Comparison of ENCODE assay signal across 14 cellular contexts in the genomic region with DNA sequence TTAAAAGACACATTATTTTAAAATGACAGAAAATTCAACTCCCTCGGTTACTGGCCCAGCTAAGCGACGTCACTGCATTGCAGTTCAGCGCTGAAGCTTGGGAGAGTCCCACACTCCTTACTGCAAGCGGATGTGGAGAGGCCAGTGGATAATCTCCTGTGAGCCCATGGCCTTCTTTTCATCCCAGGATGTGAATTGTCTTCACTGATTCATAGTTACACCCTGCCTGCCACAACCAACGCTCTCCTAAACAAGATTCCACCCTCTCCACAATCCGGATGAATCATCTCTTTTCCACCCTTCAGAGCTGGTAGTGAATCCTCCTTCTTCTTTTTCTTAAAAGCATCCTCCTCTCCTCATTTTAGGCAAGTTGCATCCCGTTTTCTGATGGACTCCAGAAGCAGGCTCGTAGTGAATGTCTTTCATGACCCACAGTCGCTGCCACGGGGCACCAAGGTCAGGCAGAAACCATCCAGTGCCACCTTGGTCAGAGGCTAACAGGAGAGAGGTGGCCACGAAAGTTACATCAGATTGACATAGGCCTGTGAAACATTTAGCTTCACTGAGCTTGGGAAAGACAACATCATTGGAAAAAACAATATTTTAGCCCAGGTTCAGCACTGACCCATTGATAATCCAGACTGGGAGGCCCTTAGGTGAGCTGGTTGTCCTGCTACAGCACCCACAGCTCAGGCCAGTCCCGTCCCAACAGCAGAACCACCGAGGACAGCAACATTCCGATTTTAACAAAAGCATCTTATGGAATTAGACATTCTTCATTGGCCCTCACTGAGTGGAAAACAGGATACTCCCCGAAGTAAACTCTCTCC. TPM values are rescaled to one million over a fixed set of nuclear protein-coding genes. Genes with fewer than 3 reads are reported as not detected.
A peak's percentile ranks its signal among the peaks of the same experiment; 100 is the strongest.
DNase-seq lines count a peak whose midpoint lies in the region; ATAC-seq and TF ChIP-seq lines count a peak whose summit lies in the region.
"Had no signal": no experiment of that assay in that cellular context is flagged by ENCODE, and none has a peak within 500 bp of the region (broad histone marks: within the 10 kb centered on the region; RNA-seq: fewer than 3 reads in every experiment).

No MANE protein-coding gene starts in this region.

- H3K4me3 ChIP-seq in AG10803 (ENCODE audit: low read length) = no peak overlapping the region
- no peak overlapping the region for H3K4me3 ChIP-seq in colonic mucosa
- no peak overlapping the region for H3K4me3 ChIP-seq in mucosa of descending colon
- no peak overlapping the region for H3K4me3 ChIP-seq in heart right ventricle

- H3K9ac ChIP-seq in colonic mucosa (ENCODE audit: low read depth in 2 of 2, low read length in 2 of 2) = peak overlapping the region in 1 of 2 donors; percentile 87
- H3K9ac ChIP-seq: BLaER1 treated with 17β-estradiol and CSF1 and Interleukin-3, amounts not matched to agents 10 nM and 100 nM had no signal

- H3K36me3 ChIP-seq in colonic mucosa = no peaks in the 10 kb centered on the region
- no peaks in the 10 kb centered on the region for H3K36me3 ChIP-seq in mucosa of descending colon (ENCODE audit: low read depth)
- no peaks in the 10 kb centered on the region for H3K36me3 ChIP-seq in heart right ventricle
- H3K36me3 ChIP-seq: BLaER1 treated with 17β-estradiol and CSF1 and Interleukin-3, amounts not matched to agents 10 nM and 100 nM had no signal

- TF ChIP-seq CTCF in AG10803 (conservative IDR thresholded peaks at IDR 0.05; ENCODE audit: low read length) = no peak
- no peak for TF ChIP-seq CTCF in colonic mucosa (IDR thresholded peaks at IDR 0.05)
- TF ChIP-seq CTCF in mucosa of descending colon (IDR thresholded peaks at IDR 0.05) = no peak
- TF ChIP-seq CTCF in heart right ventricle (IDR thresholded peaks at IDR 0.05) = no peak

- H3K4me1 ChIP-seq in colonic mucosa (peaks cover 5% of the 10 kb centered on the region), mucosa of descending colon (ENCODE audit: low read depth) (peaks cover 19% of the 10 kb centered on the region), heart right ventricle (peaks cover 3 to 39% (median 23%) of the 10 kb centered on the region in 9 donors)

- DNase-seq in AG10803 (ENCODE audit: low read depth) = peak; percentile 75
- peak; percentile 74 for DNase-seq in M059J (ENCODE audit: low read depth)
- DNase-seq in colonic mucosa = no peak
- DNase-seq in mucosa of descending colon = no peak
- no peak for DNase-seq in Right ventricle myocardium inferior (ENCODE audit: missing footprints)
- DNase-seq in NCI-H510A (lab: John Stamatoyannopoulos, UW) = no peak
- no peak for DNase-seq in heart right ventricle
- DNase-seq: activated CD4-positive, alpha-beta memory T cell treated with anti-CD3 and anti-CD28 coated beads for 36 hours; effector CD8-positive, alpha-beta T cell; naive B cell; NCI-H526 treated with DMSO at 0.1 percent for 48 hours; stimulated activated naive B cell treated with anti-CD40 and anti-IgM and Interleukin-4, amounts not matched to agents 10 μg/mL and 1 μg/mL and 100 μg/mL, for 72 hours had no signal

- H3K9me3 ChIP-seq in colonic mucosa (no peaks in the 10 kb centered on the region), mucosa of descending colon (no peaks in the 10 kb centered on the region), heart right ventricle (no peaks in the 10 kb centered on the region)

- peak overlapping the region; percentile 73 for H3K27ac ChIP-seq in colonic mucosa
- no peak overlapping the region for H3K27ac ChIP-seq in heart right ventricle
- H3K27ac ChIP-seq: BLaER1 treated with 17β-estradiol and CSF1 and Interleukin-3, amounts not matched to agents 10 nM and 100 nM had no signal

- intact Hi-C loops in colonic mucosa (cut with DNase I) (loop anchor here (10.0 kb wide), 1 partner anchor 734 kb away; no protein-coding TSS in a partner anchor), mucosa of descending colon (cut with DNase I, micrococcal nuclease) (no loop called here), Right ventricle myocardium inferior (cut with DNase I) (loop anchor here (10.0 kb wide), 1 partner anchor 734 kb away; no protein-coding TSS in a partner anchor), heart right ventricle (cut with DNase I) (loop anchor here in 3 of 10 donors (10.0 kb wide), 2 partner anchors 304 to 734 kb away; no protein-coding TSS in a partner anchor)

- 86 to 89% methylated on average over 16 of the region's 16 CpGs for WGBS in heart right ventricle, 2 donors

- peak; percentile 10 for ATAC-seq in mucosa of descending colon
- no peak for ATAC-seq in Right ventricle myocardium inferior
- no peak for ATAC-seq in HG02642 (IDR thresholded peaks at IDR 0.05; ENCODE audit: poor library complexity, unreplicated experiment)
- ATAC-seq in heart right ventricle = no peak
- ATAC-seq: stimulated activated naive B cell treated with anti-CD40 and anti-IgM and Interleukin-4, amounts not matched to agents 10 μg/mL and 1 μg/mL and 100 μg/mL, for 72 hours had no signal

- H3K27me3 ChIP-seq in colonic mucosa = peaks cover 34% of the 10 kb centered on the region
- H3K27me3 ChIP-seq in heart right ventricle = peaks cover 17 to 66% (median 47%) of the 10 kb centered on the region in 7 donors

RNA-seq across cellular contexts. Expression of gene GJB2, which starts 2.0 kb away (rescaled TPM):
- 0.30 TPM in 1 of 2 replicates, not detected in the other for total RNA-seq in M059J (2014; rRNA removed; shearing (Covaris generic))
- total RNA-seq in colonic mucosa = 10 to 100 TPM; 41.5 to 50.4 TPM
- total RNA-seq in mucosa of descending colon = 10 to 100 TPM; 18.1 to 45.4 (median 42.9) TPM
- 0.46 TPM for total RNA-seq in Right ventricle myocardium inferior
- under 1 TPM in 9 of 10 donors, not detected in 1; 0.09 to 0.44 (median 0.21) TPM for total RNA-seq in heart right ventricle
- polyA plus RNA-seq in heart right ventricle = under 1 TPM; 0.29 to 0.90 TPM

RNA-seq across cellular contexts. Expression of gene GJA3, which starts 29.8 kb away (rescaled TPM):
- total RNA-seq in M059J (2014; rRNA removed; shearing (Covaris generic)) = not detected in 2 replicates
- total RNA-seq in colonic mucosa = under 1 TPM in 1 of 2 donors, not detected in 1; 0.05 TPM
- total RNA-seq in mucosa of descending colon = not detected
- 17.9 TPM for total RNA-seq in Right ventricle myocardium inferior
- 10 to 100 TPM; 14.2 to 30.1 (median 19.4) TPM for total RNA-seq in heart right ventricle
- polyA plus RNA-seq in heart right ventricle = 1 to 10 TPM; 4.0 to 4.3 TPM

RNA-seq across cellular contexts. Expression of gene GJB6, which starts 41.4 kb away (rescaled TPM):
- not detected in 2 replicates for total RNA-seq in M059J (2014; rRNA removed; shearing (Covaris generic))
- total RNA-seq in colonic mucosa (not detected), mucosa of descending colon (not detected), Right ventricle myocardium inferior (not detected), heart right ventricle (under 1 TPM in 1 of 10 donors, not detected in 9; 0.61 TPM)
- under 1 TPM in 1 of 2 donors, not detected in 1; 0.06 TPM for polyA plus RNA-seq in heart right ventricle

Comparison
In these comparisons a context has a peak if more than half of its experiments do, and no peak if none do; other contexts are left out.
1. DNase-seq: peak in AG10803 (single experiment) and M059J (single experiment); none in colonic mucosa (single experiment), mucosa of descending colon (0 of 3), Right ventricle myocardium inferior (single experiment), NCI-H510A (single experiment) and heart right ventricle (0 of 2).
2. RNA of gene GJB2, which starts 2.0 kb away (total RNA-seq): 41.5 to 50.4 TPM in colonic mucosa and 18.1 to 45.4 TPM in mucosa of descending colon; 0.46 TPM in Right ventricle myocardium inferior (single experiment), 0.30 TPM in M059J and 0.09 to 0.44 TPM in heart right ventricle; every median in the first group is over 10 times any median in the second.
3. RNA of gene GJA3, which starts 29.8 kb away (total RNA-seq): 14.2 to 30.1 TPM in heart right ventricle and 17.9 TPM in Right ventricle myocardium inferior (single experiment); 0.05 TPM in colonic mucosa, not detected in mucosa of descending colon and not detected in M059J; every median in the first group is over 10 times any median in the second.
4. intact Hi-C loops: an anchor here in colonic mucosa (10.0 kb wide) and Right ventricle myocardium inferior (10.0 kb wide); none called in mucosa of descending colon.